9 cellular contexts compared by ENCODE assay signal in genomic region chr1:203556047-203556851, GRCh38.
DNase-seq lines count a peak whose midpoint lies in the region; ATAC-seq lines count a peak whose summit lies in the region.
"Had no signal": no experiment of that assay in that cellular context is flagged by ENCODE, and none has a peak within 500 bp of the region (broad histone marks: within the 10 kb centered on the region; RNA-seq: fewer than 3 reads in every experiment).

No MANE protein-coding gene starts in this region.

- peak overlapping the region; percentile 19 for H3K9ac ChIP-seq in iPS-18a (ENCODE audit: low read length)

- no peaks in the 10 kb centered on the region for H3K9me3 ChIP-seq in iPS-18a (ENCODE audit: control insufficient read depth, low read depth, low read length)

- no peaks in the 10 kb centered on the region for H3K27me3 ChIP-seq in H7 (ENCODE audit: control insufficient read depth, insufficient read depth, low read length)
- no peaks in the 10 kb centered on the region for H3K27me3 ChIP-seq in iPS-18a (ENCODE audit: control insufficient read depth, insufficient read depth, low read length)

- peak; percentile 74 for DNase-seq in H7
- DNase-seq in amniotic stem cell (lab: John Stamatoyannopoulos, UW): peak; percentile 65
- DNase-seq in stimulated activated effector memory CD8-positive, alpha-beta T cell treated with anti-CD3 and anti-CD28 coated beads, Interleukin-12 subunit alpha, Interleukin-12 subunit beta, amount 100 ng/mL, for 72 hours (ENCODE audit: low spot score in 2 of 2): no peak
- DNase-seq in activated effector memory CD4-positive, alpha-beta T cell treated with Interleukin-2 at 50 U/mL for 16 hours: no peak
- no peak for DNase-seq in immature natural killer cell
- DNase-seq: NCI-H2081 had no signal

- H3K4me3 Mint-ChIP-seq in stimulated activated effector memory CD8-positive, alpha-beta T cell treated with anti-CD3 and anti-CD28 coated beads, Interleukin-12 subunit alpha, Interleukin-12 subunit beta, amount 100 ng/mL, for 72 hours: no peak overlapping the region
- no peak overlapping the region for H3K4me3 Mint-ChIP-seq in immature natural killer cell

- H3K4me1 Mint-ChIP-seq in stimulated activated effector memory CD8-positive, alpha-beta T cell treated with anti-CD3 and anti-CD28 coated beads, Interleukin-12 subunit alpha, Interleukin-12 subunit beta, amount 100 ng/mL, for 72 hours: peaks cover 15% of the 10 kb centered on the region
- H3K4me1 Mint-ChIP-seq in immature natural killer cell: no peaks in the 10 kb centered on the region

- no peak overlapping the region for H3K4me3 ChIP-seq in H7 (ENCODE audit: insufficient read depth, low read depth, low read length)
- H3K4me3 ChIP-seq in iPS-18a (ENCODE audit: low read length): peak overlapping the region; percentile 5

- no peaks in the 10 kb centered on the region for H3K36me3 Mint-ChIP-seq in stimulated activated effector memory CD8-positive, alpha-beta T cell treated with anti-CD3 and anti-CD28 coated beads, Interleukin-12 subunit alpha, Interleukin-12 subunit beta, amount 100 ng/mL, for 72 hours
- peaks cover 0 to 3% (median 0%) of the 10 kb centered on the region in 3 donors for H3K36me3 Mint-ChIP-seq in immature natural killer cell

- peaks cover 0 to 6% (median 3%) of the 10 kb centered on the region in 3 donors for H3K27me3 Mint-ChIP-seq in immature natural killer cell (ENCODE audit: low read depth in 3 of 3)

- H3K36me3 ChIP-seq in H7 (replicated peaks; ENCODE audit: control insufficient read depth, insufficient read depth, low read length): no peaks in the 10 kb centered on the region
- no peaks in the 10 kb centered on the region for H3K36me3 ChIP-seq in iPS-18a (ENCODE audit: control insufficient read depth, low read depth, low read length)

- H3K27ac ChIP-seq in iPS-18a (ENCODE audit: low read length): no peak overlapping the region

- ATAC-seq in stimulated activated effector memory CD8-positive, alpha-beta T cell treated with anti-CD3 and anti-CD28 coated beads, Interleukin-12 subunit alpha, Interleukin-12 subunit beta, amount 100 ng/mL, for 72 hours: no peak
- no peak for ATAC-seq in HG03280 (IDR thresholded peaks at IDR 0.05; ENCODE audit: unreplicated experiment)
- no peak for ATAC-seq in GM19328 (IDR thresholded peaks at IDR 0.05; ENCODE audit: unreplicated experiment)

- H3K4me1 ChIP-seq in iPS-18a (ENCODE audit: control insufficient read depth, low read depth, low read length): peaks cover 24% of the 10 kb centered on the region

- no peaks in the 10 kb centered on the region for H3K9me3 Mint-ChIP-seq in stimulated activated effector memory CD8-positive, alpha-beta T cell treated with anti-CD3 and anti-CD28 coated beads, Interleukin-12 subunit alpha, Interleukin-12 subunit beta, amount 100 ng/mL, for 72 hours
- H3K9me3 Mint-ChIP-seq in immature natural killer cell: no peaks in the 10 kb centered on the region

- peak overlapping the region; percentile 58 for H3K27ac Mint-ChIP-seq in stimulated activated effector memory CD8-positive, alpha-beta T cell treated with anti-CD3 and anti-CD28 coated beads, Interleukin-12 subunit alpha, Interleukin-12 subunit beta, amount 100 ng/mL, for 72 hours
- no peak overlapping the region for H3K27ac Mint-ChIP-seq in immature natural killer cell

Comparison
In these comparisons a context has a peak if more than half of its experiments do, and no peak if none do; other contexts are left out.
1. DNase-seq: peak in H7 (single experiment) and amniotic stem cell (single experiment); none in stimulated activated effector memory CD8-positive, alpha-beta T cell treated with anti-CD3 and anti-CD28 coated beads, Interleukin-12 subunit alpha, Interleukin-12 subunit beta, amount 100 ng/mL, for 72 hours (0 of 2), activated effector memory CD4-positive, alpha-beta T cell treated with Interleukin-2 at 50 U/mL for 16 hours (single experiment) and immature natural killer cell (0 of 3).